ENCODE assay signal across 21 cellular contexts in genomic region chr2:1556286-1556685, GRCh38.
DNase-seq lines count a peak whose midpoint lies in the region; ATAC-seq, FAIRE-seq and TF ChIP-seq lines count a peak whose summit lies in the region.
"Had no signal": no experiment of that assay in that cellular context is flagged by ENCODE, and none has a peak within 500 bp of the region (broad histone marks: within the 10 kb centered on the region; RNA-seq: fewer than 3 reads in every experiment).

No MANE protein-coding gene starts in this region.

- intact Hi-C loops in Panc1 (cut with micrococcal nuclease; ENCODE audit: unreplicated experiment) = no loop called here
- intact Hi-C loops in kidney (cut with DNase I) = no loop called here
- intact Hi-C loops in pancreas (cut with DNase I) = no loop called here

- H2AFZ ChIP-seq in ACC112 (ENCODE audit: low read length, unreplicated experiment) = no peak overlapping the region

- in situ Hi-C loops in Panc1 (cut with HindIII; ENCODE audit: low pct_unique_long_range_greater_than_20kb, low sequenced_read_pairs) = no loop called here
- in situ Hi-C loops in G401 (cut with HindIII; ENCODE audit: low sequenced_read_pairs) = no loop called here

- H3K79me2 ChIP-seq in ACC112 (ENCODE audit: control insufficient read depth, insufficient read depth, low read length, unreplicated experiment) = no peaks in the 10 kb centered on the region

- no peak for FAIRE-seq in kidney (lab: Jason Lieb, UNC)
- no peak for FAIRE-seq in pancreas (lab: Jason Lieb, UNC)
- FAIRE-seq: GM12891, GM18507, H54 had no signal

- peaks cover 7% of the 10 kb centered on the region for H3K27me3 Mint-ChIP-seq in type B pancreatic cell
- H3K27me3 Mint-ChIP-seq: CD4-positive, CD25-positive, alpha-beta regulatory T cell had no signal

- H3K27ac Mint-ChIP-seq in type B pancreatic cell = no peak overlapping the region
- H3K27ac Mint-ChIP-seq: B cell; CD4-positive, CD25-positive, alpha-beta regulatory T cell; CD8-positive, alpha-beta T cell had no signal

- POLR2A ChIA-PET in Panc1 (lab: Charles Lee) = no interaction called here

- CTCF ChIA-PET in Panc1 (lab: Charles Lee) = interaction anchor here (0.6 kb wide), 1 partner anchor 579 kb away, joined by 6 read pairs; no protein-coding TSS in a partner anchor

- 84 to 90% methylated on average over 9 of the region's 9 CpGs for WGBS in pancreas, 2 donors

- TF ChIP-seq CTCF in Panc1 (IDR thresholded peaks at IDR 0.05) = no peak
- no peak for TF ChIP-seq CTCF in kidney (IDR thresholded peaks at IDR 0.05; ENCODE audit: borderline replicate concordance, extremely low read depth, insufficient read depth)
- no peak for TF ChIP-seq CTCF in type B pancreatic cell (conservative IDR thresholded peaks at IDR 0.05)
- TF ChIP-seq CTCF in pancreas (IDR thresholded peaks at IDR 0.05) = no peak

- no peak overlapping the region for H3K9ac ChIP-seq in kidney (ENCODE audit: low read length in 2 of 2)
- H3K9ac ChIP-seq: BLaER1 had no signal

- H3K36me3 ChIP-seq in ACC112 (ENCODE audit: insufficient read depth, low read length) (no peaks in the 10 kb centered on the region), Panc1 (ENCODE audit: control insufficient read depth, insufficient read depth, low read length) (no peaks in the 10 kb centered on the region), kidney (ENCODE audit: control insufficient read depth in 1 of 2, insufficient read depth in 2 of 2, low read length in 2 of 2) (no peaks in the 10 kb centered on the region), pancreas (no peaks in the 10 kb centered on the region)
- H3K36me3 ChIP-seq: BLaER1, HAP-1 had no signal

- DNase-seq in Panc1 (ENCODE audit: low read depth, low spot score) (no peak), kidney (peak; percentile 57), type B pancreatic cell (ENCODE audit: extremely low spot score, unreplicated experiment) (peak; percentile 31), pancreas (no peak), G401 (ENCODE audit: low spot score) (no peak)
- DNase-seq: Caco-2; CD4-positive, CD25-positive, alpha-beta regulatory T cell; CD8-positive, alpha-beta T cell; DMS153; DND-41; GDM1; GOT3 had no signal

- no TSS peak for BruUV-seq in Panc1 (replicated peaks; lab: Mats Ljungman, UMichigan)

- H3K36me3 Mint-ChIP-seq in type B pancreatic cell = no peaks in the 10 kb centered on the region
- H3K36me3 Mint-ChIP-seq: CD4-positive, CD25-positive, alpha-beta regulatory T cell; CD8-positive, alpha-beta T cell had no signal

- H3K27ac ChIP-seq in ACC112 (ENCODE audit: low read depth, low read length) (peak overlapping the region; percentile 21; the same call in 1 of the 2 replicates), Panc1 (ENCODE audit: low read length) (peak overlapping the region; percentile 17; the same call in 1 of the 2 replicates), kidney (ENCODE audit: low read depth in 2 of 2, low read length in 2 of 2) (no peak overlapping the region), pancreas (no peak overlapping the region)
- H3K27ac ChIP-seq: BLaER1, C4-2B had no signal

- H3K4me1 ChIP-seq in ACC112 (ENCODE audit: control insufficient read depth, insufficient read depth, low read length, unreplicated experiment) (peaks cover 32% of the 10 kb centered on the region), Panc1 (ENCODE audit: control insufficient read depth, insufficient read depth, low read length) (peaks cover 12% of the 10 kb centered on the region), kidney (ENCODE audit: control insufficient read depth in 1 of 2, insufficient read depth in 1 of 2, low read depth in 1 of 2, low read length in 2 of 2) (peaks cover 4% of the 10 kb centered on the region in 2 donors), pancreas (no peaks in the 10 kb centered on the region)
- H3K4me1 ChIP-seq: HAP-1 had no signal

- H3K4me1 Mint-ChIP-seq in type B pancreatic cell (ENCODE audit: unreplicated experiment) = peaks cover 14% of the 10 kb centered on the region
- H3K4me1 Mint-ChIP-seq: B cell had no signal

- no peak overlapping the region for H3K4me3 Mint-ChIP-seq in type B pancreatic cell
- H3K4me3 Mint-ChIP-seq: B cell; CD4-positive, CD25-positive, alpha-beta regulatory T cell; CD8-positive, alpha-beta T cell; HFFc6 had no signal

- peaks cover 13% of the 10 kb centered on the region for H3K27me3 ChIP-seq in ACC112 (ENCODE audit: insufficient read depth, low read length)
- H3K27me3 ChIP-seq in Panc1 (ENCODE audit: control insufficient read depth, insufficient read depth, low read length) = no peaks in the 10 kb centered on the region
- H3K27me3 ChIP-seq in pancreas = no peaks in the 10 kb centered on the region
- H3K27me3 ChIP-seq: BLaER1 had no signal

- ATAC-seq in Panc1 (no peak), pancreas (no peak)
- ATAC-seq: CD8-positive, alpha-beta T cell had no signal

- H3K4me3 ChIP-seq in ACC112 (ENCODE audit: low read depth, low read length) (no peak overlapping the region), Panc1 (ENCODE audit: low read depth in 2 of 2, low read length in 2 of 2) (no peak overlapping the region), kidney (ENCODE audit: low read length in 2 of 2) (no peak overlapping the region), pancreas (no peak overlapping the region)
- H3K4me3 ChIP-seq: BLaER1, HAP-1 had no signal

- H3K9me3 Mint-ChIP-seq in type B pancreatic cell = no peaks in the 10 kb centered on the region
- H3K9me3 Mint-ChIP-seq: CD4-positive, CD25-positive, alpha-beta regulatory T cell; CD8-positive, alpha-beta T cell; HFFc6 had no signal

- H3K9me3 ChIP-seq in Panc1 (ENCODE audit: control insufficient read depth, insufficient read depth, low read depth, low read length) = no peaks in the 10 kb centered on the region
- H3K9me3 ChIP-seq in kidney (ENCODE audit: control insufficient read depth in 1 of 2, low read length in 2 of 2) = no peaks in the 10 kb centered on the region
- no peaks in the 10 kb centered on the region for H3K9me3 ChIP-seq in pancreas
- H3K9me3 ChIP-seq: BLaER1, Caco-2, HAP-1 had no signal

Comparison
In these comparisons a context has a peak if more than half of its experiments do, and no peak if none do; other contexts are left out.
1. H3K27ac ChIP-seq: peak in ACC112 (single experiment) and Panc1 (single experiment); none in kidney (0 of 2) and pancreas (0 of 4).
2. DNase-seq: peak in kidney (single experiment) and type B pancreatic cell (single experiment); none in Panc1 (single experiment), pancreas (0 of 6) and G401 (single experiment).